Comparison of ENCODE assay signal across 9 cellular contexts in the genomic region with DNA sequence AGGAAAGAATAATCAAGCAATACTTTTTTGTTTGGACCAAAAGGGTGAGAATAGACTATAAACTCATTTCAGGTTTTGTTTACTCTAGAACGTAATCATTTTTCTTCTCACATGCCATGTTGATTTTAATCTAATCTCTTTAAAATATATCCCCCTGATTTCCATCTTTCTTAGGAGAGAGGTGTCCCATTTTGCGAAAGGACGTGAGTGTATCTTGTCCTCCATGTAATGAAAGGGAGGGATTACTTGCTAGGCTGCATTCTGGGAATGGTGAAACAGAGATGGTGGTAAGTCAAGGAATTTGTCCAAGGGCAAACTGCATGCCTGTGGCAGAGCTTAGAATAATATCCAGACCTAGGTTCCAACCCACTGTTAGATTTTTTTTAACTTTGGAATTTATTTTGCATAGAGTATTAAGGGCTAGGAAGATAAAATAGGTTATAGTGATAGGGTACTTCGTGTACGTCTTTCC. TPM values are rescaled to one million over a fixed set of nuclear protein-coding genes. Genes with fewer than 3 reads are reported as not detected.
DNase-seq lines count a peak whose midpoint lies in the region; ATAC-seq, FAIRE-seq and TF ChIP-seq lines count a peak whose summit lies in the region.
"Had no signal": no experiment of that assay in that cellular context is flagged by ENCODE, and none has a peak within 500 bp of the region (broad histone marks: within the 10 kb centered on the region; RNA-seq: fewer than 3 reads in every experiment).

No MANE protein-coding gene starts in this region.

- no peak for DNase-seq in CD14-positive monocyte (ENCODE audit: low spot score)
- DNase-seq in NCI-H226 = peak; percentile 67
- no peak for DNase-seq in dorsolateral prefrontal cortex
- DNase-seq in GM19239 (ENCODE audit: insufficient read length, low spot score) = no peak
- no peak for DNase-seq in activated effector memory CD4-positive, alpha-beta T cell treated with anti-CD3 and anti-CD28 coated beads, Interleukin-2, amount 50 U/mL, for 16 hours

- no peak overlapping the region for H2AFZ ChIP-seq in neuron (ENCODE audit: low read depth, low read length)

- TF ChIP-seq CTCF in CD14-positive monocyte (IDR thresholded peaks at IDR 0.05) (no peak), dorsolateral prefrontal cortex (IDR thresholded peaks at IDR 0.05 in 54 of 56, conservative IDR thresholded peaks at IDR 0.05 in 2 of 56; ENCODE audit: low read depth in 1 of 56, partially characterized antibody in 56 of 56) (no peak)

- H3K9me3 ChIP-seq in neuron (ENCODE audit: low read length) = no peaks in the 10 kb centered on the region

- no peaks in the 10 kb centered on the region for H3K36me3 ChIP-seq in neuron (ENCODE audit: insufficient read depth, low read length)

- intact Hi-C loops in CD14-positive monocyte (cut with micrococcal nuclease) (loop anchor here (5.0 to 10.0 kb wide), 5 partner anchors 128 to 308 kb away; a partner anchor contains a TSS), dorsolateral prefrontal cortex (cut with DNase I) (loop anchor here (5.0 to 10.0 kb wide), 6 partner anchors 136 to 528 kb away; a partner anchor contains a TSS)

- peaks cover 31% of the 10 kb centered on the region for H3K4me1 Mint-ChIP-seq in CD14-positive monocyte

- ATAC-seq in HG03280 (IDR thresholded peaks at IDR 0.05; ENCODE audit: unreplicated experiment) = no peak
- ATAC-seq in HG03196 (IDR thresholded peaks at IDR 0.05; ENCODE audit: unreplicated experiment) = no peak

- H3K4me3 Mint-ChIP-seq in CD14-positive monocyte = no peak overlapping the region

- H3K4me1 ChIP-seq in neuron (ENCODE audit: insufficient read depth, low read length) = peaks cover 23% of the 10 kb centered on the region

- no peaks in the 10 kb centered on the region for H3K36me3 Mint-ChIP-seq in CD14-positive monocyte

- H3K4me3 ChIP-seq in dorsolateral prefrontal cortex (peak overlapping the region in 23 of 59 donors; percentile 82 to 97 (median 96)), neuron (ENCODE audit: low read length) (peak overlapping the region; percentile 81)
- H3K4me3 ChIP-seq: lung had no signal

- FAIRE-seq in GM19239 (lab: Jason Lieb, UNC) = no peak

- peak overlapping the region; percentile 92 to 100 (median 99) for H3K27ac Mint-ChIP-seq in CD14-positive monocyte

- H3K27ac ChIP-seq in dorsolateral prefrontal cortex = peak overlapping the region in 52 of 59 donors; percentile 21 to 100 (median 98)

- peaks cover 11 to 17% (median 16%) of the 10 kb centered on the region in 3 donors for H3K27me3 Mint-ChIP-seq in CD14-positive monocyte (ENCODE audit: low read depth in 3 of 3)

- H3K27me3 ChIP-seq in dorsolateral prefrontal cortex = no peaks in the 10 kb centered on the region
- H3K27me3 ChIP-seq in neuron (ENCODE audit: insufficient read depth, low read length) = no peaks in the 10 kb centered on the region

- no peaks in the 10 kb centered on the region for H3K9me3 Mint-ChIP-seq in CD14-positive monocyte

RNA-seq across cellular contexts. Expression of a gene that starts 1.8 kb away (rescaled TPM):
- polyA plus RNA-seq in CD14-positive monocyte = 10 to 100 TPM; 30.5 to 37.2 TPM
- 100 to 1,000 TPM; 107 to 197 (median 145) TPM for total RNA-seq in dorsolateral prefrontal cortex
